Comparison of ENCODE assay signal across 8 cellular contexts in genomic region chr14:92106095-92106937, GRCh38. TPM values are rescaled to one million over a fixed set of nuclear protein-coding genes. Genes with fewer than 3 reads are reported as not detected.
DNase-seq lines count a peak whose midpoint lies in the region; ATAC-seq and TF ChIP-seq lines count a peak whose summit lies in the region.

Gene ATXN3, minus strand, starts transcription at chr14:92106582. Its CDS starts 30 bp downstream, at chr14:92106552.

- ATAC-seq in HG02623 (IDR thresholded peaks at IDR 0.05; ENCODE audit: unreplicated experiment) (peak; percentile 87), Right ventricle myocardium inferior (peak; percentile 97)

- H3K36me3 ChIP-seq in ovary (no peaks in the 10 kb centered on the region), thyroid gland (no peaks in the 10 kb centered on the region)

- H3K27me3 ChIP-seq in ovary (no peaks in the 10 kb centered on the region), thyroid gland (no peaks in the 10 kb centered on the region)

- H3K9me3 ChIP-seq in ovary (no peaks in the 10 kb centered on the region), thyroid gland (no peaks in the 10 kb centered on the region)

- WGBS in ovary, 3 donors, result 0 to 1% (median 1%) methylated on average over 54 to 66 of the region's 66 CpGs
- WGBS in thyroid gland, 2 donors, result 1% methylated on average over 13 to 16 of the region's 66 CpGs

- no peaks in the 10 kb centered on the region for H3K9me3 Mint-ChIP-seq in activated naive CD8-positive, alpha-beta T cell treated with anti-CD3 and anti-CD28 coated beads for 36 hours

- TF ChIP-seq POLR2A in ovary (IDR thresholded peaks at IDR 0.05) (peak; percentile 50), thyroid gland (IDR thresholded peaks at IDR 0.05) (peak in 1 of 2 donors; percentile 66)

- TF ChIP-seq CTCF in GM12864 (IDR thresholded peaks at IDR 0.05; ENCODE audit: low read depth, low read length, missing control alignments) (peak; percentile 85), ovary (IDR thresholded peaks at IDR 0.05) (peak; percentile 59 to 81 (median 78)), thyroid gland (IDR thresholded peaks at IDR 0.05) (peak; percentile 27 to 82 (median 60))

- TF ChIP-seq EP300 in ovary (IDR thresholded peaks at IDR 0.05), result no peak

- intact Hi-C loops in Right ventricle myocardium inferior (cut with DNase I) (loop anchor here (1.0 kb wide), 1 partner anchor 66 kb away; the partner anchor contains the start of gene TRIP11), ovary (cut with DNase I) (loop anchor here in 1 of 4 donors (10.0 kb wide), 1 partner anchor 592 kb away; the partner anchor contains the start of gene PPP4R3A), thyroid gland (cut with DNase I) (loop anchor here (10.0 kb wide), 1 partner anchor 72 kb away; no protein-coding TSS in a partner anchor)

- peak within 1 kb of the TSS; percentile 99 for H3K4me3 Mint-ChIP-seq in activated naive CD8-positive, alpha-beta T cell treated with anti-CD3 and anti-CD28 coated beads for 36 hours

- peak within 1 kb of the TSS; percentile 91 for H3K27ac Mint-ChIP-seq in activated naive CD8-positive, alpha-beta T cell treated with anti-CD3 and anti-CD28 coated beads for 36 hours

- DNase-seq in GM12864 (ENCODE audit: low read depth) (peak; percentile 98), NCI-H1105 (lab: John Stamatoyannopoulos, UW) (peak; percentile 98), SKM-1 treated with dmso at 0.1 percent for 144 hours (lab: John Stamatoyannopoulos, UW; ENCODE audit: unreplicated experiment) (peak; percentile 73), Right ventricle myocardium inferior (ENCODE audit: missing footprints) (peak; percentile 99), ovary (peak; percentile 94 to 98 (median 97)), thyroid gland (peak; percentile 98)
- DNase-seq in activated naive CD8-positive, alpha-beta T cell treated with anti-CD3 and anti-CD28 coated beads for 36 hours, result peak; percentile 95

- H3K27ac ChIP-seq in ovary, result peak within 1 kb of the TSS; percentile 95 to 97
- H3K27ac ChIP-seq in thyroid gland, result peak within 1 kb of the TSS; percentile 89 to 95 (median 91)

- H3K4me3 ChIP-seq in GM12864 (ENCODE audit: low read depth, low read length) (peak within 1 kb of the TSS; percentile 86), ovary (peak within 1 kb of the TSS; percentile 94), thyroid gland (replicated peaks in 1 of 3) (peak within 1 kb of the TSS; percentile 78 to 94 (median 80))

- peaks cover 17% of the 10 kb centered on the region for H3K4me1 ChIP-seq in ovary (ENCODE audit: insufficient read depth)
- peaks cover 10 to 13% of the 10 kb centered on the region in 2 donors for H3K4me1 ChIP-seq in thyroid gland

- H3K4me1 Mint-ChIP-seq in activated naive CD8-positive, alpha-beta T cell treated with anti-CD3 and anti-CD28 coated beads for 36 hours, result peaks cover 45% of the 10 kb centered on the region

- H3K36me3 Mint-ChIP-seq in activated naive CD8-positive, alpha-beta T cell treated with anti-CD3 and anti-CD28 coated beads for 36 hours, result no peaks in the 10 kb centered on the region

- no peaks in the 10 kb centered on the region for H3K27me3 Mint-ChIP-seq in activated naive CD8-positive, alpha-beta T cell treated with anti-CD3 and anti-CD28 coated beads for 36 hours

RNA-seq across cellular contexts. Expression of gene ATXN3, which starts in this region (rescaled TPM):
- total RNA-seq in activated naive CD8-positive, alpha-beta T cell treated with anti-CD3 and anti-CD28 coated beads for 36 hours, result 10 to 100 TPM; 30.3 to 30.5 TPM
- total RNA-seq in Right ventricle myocardium inferior (16.9 TPM), ovary (10 to 100 TPM; 24.8 to 35.8 (median 30.5) TPM), thyroid gland (10 to 100 TPM; 28.0 to 76.7 (median 31.8) TPM)
- 10 to 100 TPM; 11.9 to 28.8 TPM for polyA plus RNA-seq in ovary

Comparison
In these comparisons a context has a peak if more than half of its experiments do, and no peak if none do; other contexts are left out.
1. Peak in every context shown above with its lines: DNase-seq, ATAC-seq, H3K4me3 ChIP-seq and H3K27ac ChIP-seq.